Comparison of ENCODE assay signal across 8 cellular contexts in genomic region chr10:117496616-117497028, GRCh38. TPM values are rescaled to one million over a fixed set of nuclear protein-coding genes. Genes with fewer than 3 reads are reported as not detected.
DNase-seq lines count a peak whose midpoint lies in the region; ATAC-seq and TF ChIP-seq lines count a peak whose summit lies in the region.

No MANE protein-coding gene starts in this region.

- intact Hi-C loops in breast epithelium (cut with DNase I; ENCODE audit: low total_unique reads), result loop anchor here (10.0 kb wide), 1 partner anchor 748 kb away; no protein-coding TSS in a partner anchor

- H3K27me3 Mint-ChIP-seq in WTC11 (ENCODE audit: low read depth), result peaks cover 35% of the 10 kb centered on the region

- H3K27me3 ChIP-seq in breast epithelium, result no peaks in the 10 kb centered on the region

- CTCF ChIA-PET in WTC11 (lab: Charles Lee), result interaction anchor here (0.5 to 2.7 kb wide), 42 partner anchors 9 to 1068 kb away, joined by 3 to 29 read pairs (median 4); partner anchors contain the start of gene EMX2

- no peak overlapping the region for H3K4me3 Mint-ChIP-seq in WTC11

- no peaks in the 10 kb centered on the region for H3K4me1 ChIP-seq in breast epithelium

- H3K27ac ChIP-seq in breast epithelium, result no peak overlapping the region

- H3K36me3 ChIP-seq in breast epithelium, result no peaks in the 10 kb centered on the region

- no peaks in the 10 kb centered on the region for H3K36me3 Mint-ChIP-seq in WTC11

- H3K9me3 Mint-ChIP-seq in WTC11, result no peaks in the 10 kb centered on the region

- TF ChIP-seq CTCF in WTC11 (IDR thresholded peaks at IDR 0.05) (peak; percentile 88), breast epithelium (IDR thresholded peaks at IDR 0.05) (peak; percentile 80 to 91 (median 86))

- H3K4me3 ChIP-seq in breast epithelium, result no peak overlapping the region

- peak; percentile 80 for ATAC-seq in HG03060 (IDR thresholded peaks at IDR 0.05; ENCODE audit: low read depth, unreplicated experiment)
- ATAC-seq in WTC11, result peak; percentile 88

- H3K27ac Mint-ChIP-seq in WTC11, result no peak overlapping the region

- no peak for TF ChIP-seq POLR2A in breast epithelium (IDR thresholded peaks at IDR 0.05)

- H3K4me1 Mint-ChIP-seq in WTC11, result peaks cover 2% of the 10 kb centered on the region; the same call in 1 of the 2 replicates

- POLR2A ChIA-PET in WTC11 (lab: Charles Lee), result no interaction called here

- no peaks in the 10 kb centered on the region for H3K9me3 ChIP-seq in breast epithelium

- DNase-seq in NK-92 treated with Interleukin-12 subunit alpha and Interleukin-12 subunit beta, amount 100 ng/mL, for 24 hours (lab: John Stamatoyannopoulos, UW), result peak; percentile 21
- DNase-seq in NK-92 (lab: John Stamatoyannopoulos, UW; ENCODE audit: unreplicated experiment) (no peak), NCI-H2171 (lab: John Stamatoyannopoulos, UW) (peak; percentile 28), WTC11 (ENCODE audit: low spot score) (peak; percentile 82), breast epithelium (ENCODE audit: low spot score in 2 of 2) (peak; percentile 57 to 75), iris pigment epithelial cell (ENCODE audit: low read depth) (peak; percentile 86)
- peak; percentile 77 for DNase-seq in stimulated activated CD4-positive, alpha-beta T cell treated with anti-CD3 and anti-CD28 coated beads, Interleukin-15, amount 100 ng/mL, for 24 hours

TF ChIP-seq in WTC11, 78 proteins besides CTCF, POLR2A, EP300 and RAD21:
- TF ChIP-seq GTF2I (CRISPR knock-in tag; conservative IDR thresholded peaks at IDR 0.05), result no peak
- no peak for TF ChIP-seq ZNF317 (CRISPR knock-in tag; IDR thresholded peaks at IDR 0.05; ENCODE audit: borderline replicate concordance, low read depth)
- TF ChIP-seq HMGA2 (CRISPR knock-in tag; IDR thresholded peaks at IDR 0.05), result no peak
- no peak for TF ChIP-seq ZNF219 (CRISPR knock-in tag; IDR thresholded peaks at IDR 0.05; ENCODE audit: borderline replicate concordance)
- no peak for TF ChIP-seq SMAD3 (CRISPR knock-in tag; IDR thresholded peaks at IDR 0.05; ENCODE audit: borderline replicate concordance)
- no peak for TF ChIP-seq TP53 (CRISPR knock-in tag; IDR thresholded peaks at IDR 0.05)
- TF ChIP-seq CREB1 (CRISPR knock-in tag; IDR thresholded peaks at IDR 0.05), result no peak
- no peak for TF ChIP-seq ZNF423 (CRISPR knock-in tag; IDR thresholded peaks at IDR 0.05)
- no peak for TF ChIP-seq HMGXB4 (CRISPR knock-in tag; IDR thresholded peaks at IDR 0.05)
- TF ChIP-seq AFF4 (CRISPR knock-in tag; IDR thresholded peaks at IDR 0.05; ENCODE audit: borderline replicate concordance), result no peak
- no peak for TF ChIP-seq SOX15 (CRISPR knock-in tag; IDR thresholded peaks at IDR 0.05)
- TF ChIP-seq ZSCAN18 (CRISPR knock-in tag; IDR thresholded peaks at IDR 0.05), result no peak
- no peak for TF ChIP-seq ARID4B (CRISPR knock-in tag; IDR thresholded peaks at IDR 0.05; ENCODE audit: borderline replicate concordance)

RNA-seq across cellular contexts. Expression of gene EMX2, which starts 45.9 kb away (rescaled TPM):
- total RNA-seq in WTC11 (2021), result not detected in 3 replicates
- 1 to 10 TPM in 1 of 3 donors, under 1 TPM in 2; 0.29 to 7.8 (median 0.98) TPM for total RNA-seq in breast epithelium
